12 cellular contexts compared by ENCODE assay signal in the genomic region with DNA sequence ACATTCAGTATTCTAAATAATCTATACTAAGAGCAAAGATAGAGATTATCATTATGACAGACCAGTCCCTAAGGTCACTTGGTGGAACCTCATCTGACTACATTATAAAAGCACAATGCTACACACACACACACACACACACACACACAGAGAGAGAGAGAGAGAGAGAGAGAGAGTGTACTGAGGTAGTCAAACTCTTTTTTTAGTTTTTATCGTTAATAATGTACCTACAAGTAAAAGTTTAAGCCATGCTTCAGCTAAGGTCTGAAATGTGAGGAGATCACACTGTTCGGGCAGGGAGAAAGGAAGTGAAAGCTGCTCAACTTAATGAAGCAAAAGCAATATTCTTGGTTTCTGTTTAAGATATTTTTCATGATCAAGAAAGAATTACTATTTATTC.
DNase-seq lines count a peak whose midpoint lies in the region; ATAC-seq, FAIRE-seq and TF ChIP-seq lines count a peak whose summit lies in the region.
"Had no signal": no experiment of that assay in that cellular context is flagged by ENCODE, and none has a peak within 500 bp of the region (broad histone marks: within the 10 kb centered on the region; RNA-seq: fewer than 3 reads in every experiment).

No MANE protein-coding gene starts in this region.

- H3K9me3 Mint-ChIP-seq in T-helper 2 cell treated with Interferon-gamma antibody and Interleukin-4, amounts not matched to agents 5 μg/mL and 100 μg/mL, for 36 hours, result no peaks in the 10 kb centered on the region
- H3K9me3 Mint-ChIP-seq: naive thymus-derived CD4-positive, alpha-beta T cell had no signal

- no peaks in the 10 kb centered on the region for H3K27me3 Mint-ChIP-seq in T-helper 2 cell treated with Interferon-gamma antibody and Interleukin-4, amounts not matched to agents 5 μg/mL and 100 μg/mL, for 36 hours (ENCODE audit: low read depth)
- H3K27me3 Mint-ChIP-seq: naive thymus-derived CD4-positive, alpha-beta T cell had no signal

- H3K4me1 Mint-ChIP-seq in T-helper 2 cell treated with Interferon-gamma antibody and Interleukin-4, amounts not matched to agents 5 μg/mL and 100 μg/mL, for 36 hours (ENCODE audit: low read depth), result peaks cover 25% of the 10 kb centered on the region

- intact Hi-C loops in pancreas (cut with DNase I), result no loop called here

- H3K27ac ChIP-seq in pancreas (no peak overlapping the region), small intestine (ENCODE audit: low read depth in 1 of 2, low read length in 1 of 2) (no peak overlapping the region)
- H3K27ac ChIP-seq: A549 had no signal

- no peak for DNase-seq in T-helper 2 cell treated with Interferon-gamma antibody and Interleukin-4, amounts not matched to agents 5 μg/mL and 100 μg/mL, for 36 hours (ENCODE audit: low spot score)
- DNase-seq in T-helper 2 cell (no peak), pancreas (no peak), 8988T (no peak), small intestine (no peak), NCI-H2171 (lab: John Stamatoyannopoulos, UW) (no peak)
- DNase-seq: naive thymus-derived CD4-positive, alpha-beta T cell; SW 1271 had no signal

- 29 to 42% methylated on average over 2 of the region's 2 CpGs for WGBS in pancreas, 2 donors
- WGBS in small intestine, 3 donors, result 43 to 62% (median 44%) methylated on average over 2 of the region's 2 CpGs

- peak; percentile 92 for ATAC-seq in GM21786 (IDR thresholded peaks at IDR 0.05; ENCODE audit: unreplicated experiment)
- peak; percentile 88 for ATAC-seq in HG03342 (IDR thresholded peaks at IDR 0.05; ENCODE audit: unreplicated experiment)
- no peak for ATAC-seq in pancreas
- ATAC-seq: A549; HCT116; naive thymus-derived CD4-positive, alpha-beta T cell had no signal

- H3K9me3 ChIP-seq in pancreas (no peaks in the 10 kb centered on the region), small intestine (ENCODE audit: control insufficient read depth, low read depth) (no peaks in the 10 kb centered on the region)
- H3K9me3 ChIP-seq: A549 had no signal

- H3K27ac Mint-ChIP-seq in T-helper 2 cell treated with Interferon-gamma antibody and Interleukin-4, amounts not matched to agents 5 μg/mL and 100 μg/mL, for 36 hours, result peak overlapping the region; percentile 73

- peaks cover under 1% of the 10 kb centered on the region for H3K36me3 Mint-ChIP-seq in T-helper 2 cell treated with Interferon-gamma antibody and Interleukin-4, amounts not matched to agents 5 μg/mL and 100 μg/mL, for 36 hours (ENCODE audit: low read depth)

- FAIRE-seq in pancreas (lab: Jason Lieb, UNC), result peak; percentile 34
- FAIRE-seq in small intestine (lab: Jason Lieb, UNC), result no peak
- FAIRE-seq: A549 had no signal

- TF ChIP-seq CTCF in pancreas (IDR thresholded peaks at IDR 0.05), result no peak

- H3K4me3 ChIP-seq in pancreas, result no peak overlapping the region
- H3K4me3 ChIP-seq in small intestine (ENCODE audit: low read depth in 1 of 2, low read length in 2 of 2), result no peak overlapping the region
- H3K4me3 ChIP-seq: A549 had no signal

- peak overlapping the region; percentile 48 for H3K4me3 Mint-ChIP-seq in T-helper 2 cell treated with Interferon-gamma antibody and Interleukin-4, amounts not matched to agents 5 μg/mL and 100 μg/mL, for 36 hours

- H3K4me1 ChIP-seq in pancreas (no peaks in the 10 kb centered on the region), small intestine (ENCODE audit: control insufficient read depth in 2 of 2, insufficient read depth in 1 of 2, low read depth in 1 of 2, low read length in 1 of 2) (no peaks in the 10 kb centered on the region)
- H3K4me1 ChIP-seq: A549 had no signal

- H3K36me3 ChIP-seq in pancreas, result no peaks in the 10 kb centered on the region
- H3K36me3 ChIP-seq in small intestine (ENCODE audit: control insufficient read depth in 2 of 2, insufficient read depth in 2 of 2, low read length in 2 of 2), result no peaks in the 10 kb centered on the region

- H3K27me3 ChIP-seq in pancreas, result peaks cover 0 to 8% (median 0%) of the 10 kb centered on the region in 4 donors
- no peaks in the 10 kb centered on the region for H3K27me3 ChIP-seq in small intestine (ENCODE audit: control insufficient read depth in 2 of 2, insufficient read depth in 2 of 2, low read length in 2 of 2)

Comparison
In these comparisons a context has a peak if more than half of its experiments do, and no peak if none do; other contexts are left out.
1. ATAC-seq: peak in GM21786 (single experiment) and HG03342 (single experiment); none in pancreas (0 of 4).